Comparison of ENCODE assay signal across 24 cellular contexts in the genomic region with DNA sequence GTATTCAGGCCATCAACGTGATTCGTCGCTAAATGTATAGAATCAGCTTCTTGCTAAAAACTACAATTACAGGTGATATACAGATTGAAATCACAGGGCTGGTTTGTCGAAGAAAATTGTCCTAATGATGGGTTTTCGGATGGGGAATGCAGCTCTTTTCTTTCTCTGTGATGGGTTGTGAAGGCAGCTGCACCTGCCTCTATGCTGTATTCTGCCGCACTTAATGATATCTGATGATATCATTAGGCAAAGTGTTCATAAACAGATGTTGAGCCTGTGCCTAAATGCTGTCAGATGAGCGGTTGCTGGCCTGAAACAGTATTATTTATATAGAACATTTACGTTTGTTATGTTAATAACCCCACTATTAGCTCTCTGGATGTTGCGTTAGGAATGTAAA.
A peak's percentile ranks its signal among the peaks of the same experiment; 100 is the strongest.
DNase-seq lines count a peak whose midpoint lies in the region; ATAC-seq and TF ChIP-seq lines count a peak whose summit lies in the region.
"Had no signal": no experiment of that assay in that cellular context is flagged by ENCODE, and none has a peak within 500 bp of the region (broad histone marks: within the 10 kb centered on the region; RNA-seq: fewer than 3 reads in every experiment).

No MANE protein-coding gene starts in this region.

- peak overlapping the region; percentile 53 for H3K4me3 ChIP-seq in neural cell (ENCODE audit: low read length)
- H3K4me3 ChIP-seq in brain microvascular endothelial cell (ENCODE audit: low read depth, low read length), result no peak overlapping the region
- H3K4me3 ChIP-seq: hepatocyte, mucosa of descending colon, Peyer's patch, tibial nerve had no signal

- peak overlapping the region; percentile 45 for H3K4me2 ChIP-seq in neural cell (ENCODE audit: low read length)
- H3K4me2 ChIP-seq: hepatocyte had no signal

- no peaks in the 10 kb centered on the region for H3F3A ChIP-seq in neural cell (ENCODE audit: insufficient read depth, low read length, poor library complexity, severe bottlenecking)

- TF ChIP-seq EP300 in neural cell (conservative IDR thresholded peaks at IDR 0.05; ENCODE audit: poor library complexity, severe bottlenecking), result peak; percentile 51

- H3K79me2 ChIP-seq in neural cell (replicated peaks; ENCODE audit: insufficient read depth, low read length), result no peaks in the 10 kb centered on the region
- H3K79me2 ChIP-seq: hepatocyte had no signal

- peak; percentile 62 for DNase-seq in NCI-H446 treated with DMSO at 0.1 percent for 48 hours (lab: John Stamatoyannopoulos, UW)
- no peak for DNase-seq in NCI-H446 (lab: John Stamatoyannopoulos, UW)
- peak; percentile 69 for DNase-seq in NCI-H146 (lab: John Stamatoyannopoulos, UW)
- peak; percentile 90 for DNase-seq in NCI-H748 (lab: John Stamatoyannopoulos, UW; ENCODE audit: unreplicated experiment)
- DNase-seq in G401 (ENCODE audit: low spot score), result no peak
- no peak for DNase-seq in brain microvascular endothelial cell
- DNase-seq: activated CD4-positive, alpha-beta T cell treated with anti-CD3 and anti-CD28 coated beads, Interleukin-2, amount 10 ng/mL, durations not matched to agents 24 days and 14 days; amniotic stem cell; CD4-positive, CD25-positive, alpha-beta regulatory T cell; GOT3; KBM-7; mammary epithelial cell; mucosa of descending colon; NCI-H1092 treated with DMSO at 0.1 percent for 48 hours; NCI-H510A; Peyer's patch; SHP77; stimulated activated CD4-positive, alpha-beta T cell treated with anti-CD3 and anti-CD28 coated beads, Interleukin-15, amount 100 ng/mL, for 24 hours; stimulated activated CD4-positive, alpha-beta T cell treated with anti-CD3 and anti-CD28 coated beads, Interleukin-4, amount 100 ng/mL, for 4 hours had no signal

- peak overlapping the region; percentile 11 for H3K9ac ChIP-seq in neural cell (ENCODE audit: low read length)

- no peak for ATAC-seq in GM19452 (IDR thresholded peaks at IDR 0.05; ENCODE audit: unreplicated experiment)
- ATAC-seq: mucosa of descending colon; natural killer cell treated with Interleukin-12 subunit alpha and Interleukin-12 subunit beta and Interleukin-15 and Interleukin-18, amount 100 ng/mL, for 72 hours had no signal

- H3K27ac ChIP-seq in neural cell (ENCODE audit: low read length), result no peak overlapping the region
- no peak overlapping the region for H3K27ac ChIP-seq in brain microvascular endothelial cell
- H3K27ac ChIP-seq: hepatocyte, Peyer's patch, tibial nerve had no signal

- TF ChIP-seq RAD21 in neural cell (conservative IDR thresholded peaks at IDR 0.05), result no peak

- TF ChIP-seq CTCF in neural cell (IDR thresholded peaks at IDR 0.05; ENCODE audit: poor library complexity, severe bottlenecking), result no peak
- no peak for TF ChIP-seq CTCF in brain microvascular endothelial cell (IDR thresholded peaks at IDR 0.05; ENCODE audit: low read depth, low read length, missing control alignments)

- H4K20me1 ChIP-seq in neural cell (ENCODE audit: insufficient read depth), result no peaks in the 10 kb centered on the region

- no peaks in the 10 kb centered on the region for H3K36me3 ChIP-seq in neural cell (ENCODE audit: insufficient read depth, low read length)
- H3K36me3 ChIP-seq in brain microvascular endothelial cell (replicated peaks), result no peaks in the 10 kb centered on the region
- H3K36me3 ChIP-seq: Peyer's patch, tibial nerve had no signal

- no peaks in the 10 kb centered on the region for H3K9me3 ChIP-seq in neural cell (ENCODE audit: low read length)
- H3K9me3 ChIP-seq: mucosa of descending colon, Peyer's patch, tibial nerve had no signal

- H3K27me3 ChIP-seq in neural cell (ENCODE audit: insufficient read depth, low read depth, low read length) (no peaks in the 10 kb centered on the region), brain microvascular endothelial cell (replicated peaks) (no peaks in the 10 kb centered on the region)
- H3K27me3 ChIP-seq: hepatocyte, Peyer's patch, tibial nerve had no signal

- in situ Hi-C loops in G401 (cut with HindIII; ENCODE audit: low sequenced_read_pairs), result no loop called here
- in situ Hi-C loops in brain microvascular endothelial cell (cut with HindIII; ENCODE audit: low pct_ligation_motif_present, low sequenced_read_pairs), result no loop called here

- H3K9me2 ChIP-seq in neural cell (ENCODE audit: insufficient read depth, low read length), result no peaks in the 10 kb centered on the region

- H2AFZ ChIP-seq in neural cell (ENCODE audit: low read depth, low read length), result no peak overlapping the region
- H2AFZ ChIP-seq: hepatocyte had no signal

TF ChIP-seq in neural cell, 6 proteins besides CTCF, POLR2A, EP300 and RAD21:
- TF ChIP-seq SMC3 (conservative IDR thresholded peaks at IDR 0.05; ENCODE audit: poor library complexity), result no peak
- no peak for TF ChIP-seq MXI1 (conservative IDR thresholded peaks at IDR 0.05; ENCODE audit: poor library complexity, severe bottlenecking)
- TF ChIP-seq POLR2AphosphoS5 (IDR thresholded peaks at IDR 0.05), result peak; percentile 94
- peak; percentile 66 for TF ChIP-seq REST (IDR thresholded peaks at IDR 0.05; ENCODE audit: borderline replicate concordance)
- TF ChIP-seq TAF1 (IDR thresholded peaks at IDR 0.05; ENCODE audit: low read depth), result no peak
- no peak for TF ChIP-seq EZH2 (IDR thresholded peaks at IDR 0.05; ENCODE audit: borderline replicate concordance, insufficient read depth, low read length, poor library complexity, severe bottlenecking)

Comparison
In these comparisons a context has a peak if more than half of its experiments do, and no peak if none do; other contexts are left out.
1. DNase-seq: peak in NCI-H446 treated with DMSO at 0.1 percent for 48 hours (single experiment), NCI-H146 (single experiment) and NCI-H748 (single experiment); none in NCI-H446 (0 of 2), G401 (single experiment) and brain microvascular endothelial cell (single experiment).